23 cellular contexts compared by ENCODE assay signal in genomic region chr4:38623260-38623659, GRCh38. TPM values are rescaled to one million over a fixed set of nuclear protein-coding genes. Genes with fewer than 3 reads are reported as not detected.
DNase-seq lines count a peak whose midpoint lies in the region; ATAC-seq lines count a peak whose summit lies in the region.
"Had no signal": no experiment of that assay in that cellular context is flagged by ENCODE, and none has a peak within 500 bp of the region (broad histone marks: within the 10 kb centered on the region; RNA-seq: fewer than 3 reads in every experiment).

No MANE protein-coding gene starts in this region.

- H3K27ac ChIP-seq in substantia nigra (ENCODE audit: low read depth, low read length, poor library complexity, severe bottlenecking): peak overlapping the region; percentile 33
- H3K27ac ChIP-seq: BLaER1, KMS-11 had no signal

- ATAC-seq in GM18861 (IDR thresholded peaks at IDR 0.05; ENCODE audit: unreplicated experiment): no peak
- ATAC-seq: Right ventricle myocardium inferior had no signal

- in situ Hi-C loops in SK-MEL-5 (cut with HindIII; ENCODE audit: low pct_unique_long_range_greater_than_20kb, low sequenced_read_pairs): no loop called here

- DNase-seq in Ammon's horn (ENCODE audit: low spot score) (peak; percentile 49), SK-MEL-5 (ENCODE audit: low read depth, low spot score) (peak; percentile 90), globus pallidus (ENCODE audit: low spot score) (peak; percentile 73), substantia nigra (lab: John Stamatoyannopoulos, UW) (peak in 1 of 49 donors; percentile 8)
- DNase-seq in central memory CD4-positive, alpha-beta T cell: no peak
- no peak for DNase-seq in activated CD8-positive, alpha-beta memory T cell treated with anti-CD3 and anti-CD28 coated beads, Interleukin-2, amount 50 U/mL, for 48 hours
- DNase-seq: Calu3, DMS153, GDM1, GOT3, HCEC 1CT, IMR-90, MV-4-11, NCI-H1694, NCI-H2081, NCI-H2171, NCI-H345, NCI-H524, NCI-H774 had no signal

RNA-seq across cellular contexts. Expression of gene KLF3, which starts 40.7 kb away (rescaled TPM):
- 9.5 and 11.6 TPM in 2 replicates for total RNA-seq in SK-MEL-5 (2014; rRNA removed; shearing (Covaris generic))
- 18.8 and 26.1 TPM in 2 replicates for polyA plus RNA-seq in SK-MEL-5 (2015; cell fraction: cytosol; rRNA removed)
- polyA plus RNA-seq in SK-MEL-5 (2015; cell fraction: nucleus; rRNA removed): 22.1 and 23.1 TPM in 2 replicates

Comparison
In these comparisons a context has a peak if more than half of its experiments do, and no peak if none do; other contexts are left out.
1. DNase-seq: peak in Ammon's horn (single experiment), SK-MEL-5 (single experiment) and globus pallidus (single experiment); none in central memory CD4-positive, alpha-beta T cell (single experiment) and activated CD8-positive, alpha-beta memory T cell treated with anti-CD3 and anti-CD28 coated beads, Interleukin-2, amount 50 U/mL, for 48 hours (single experiment).